Comparison of ENCODE assay signal across 8 cellular contexts in genomic region chr22:36028646-36029405, GRCh38. TPM values are rescaled to one million over a fixed set of nuclear protein-coding genes. Genes with fewer than 3 reads are reported as not detected.
DNase-seq lines count a peak whose midpoint lies in the region; ATAC-seq and TF ChIP-seq lines count a peak whose summit lies in the region.

Gene RBFOX2, minus strand, starts transcription at chr22:36028824. Its CDS starts 399 bp downstream, at chr22:36028425.

- H3K9me1 ChIP-seq in IMR-90 (ENCODE audit: insufficient read depth, low read length), result peaks cover 10% of the 10 kb centered on the region; the same call in 1 of the 2 replicates

- H4K91ac ChIP-seq in IMR-90 (ENCODE audit: insufficient read depth, low read depth, low read length), result peak within 1 kb of the TSS; percentile 75

- peak within 1 kb of the TSS; percentile 85 for H2BK20ac ChIP-seq in IMR-90 (ENCODE audit: low read depth, low read length)

- peak within 1 kb of the TSS; percentile 31; the same call in 1 of the 3 replicates for H2BK15ac ChIP-seq in IMR-90 (ENCODE audit: low read depth, low read length)

- peak within 1 kb of the TSS; percentile 90 for H3K14ac ChIP-seq in IMR-90 (replicated peaks; ENCODE audit: low read depth, low read length)

- peaks cover 22% of the 10 kb centered on the region; the same call in 1 of the 2 replicates for H4K20me1 ChIP-seq in IMR-90 (ENCODE audit: insufficient read depth, low read length)
- H4K20me1 ChIP-seq in OCI-LY7 (ENCODE audit: insufficient read depth, low read length), result no peaks in the 10 kb centered on the region

- TF ChIP-seq POLR2A in IMR-90 (IDR thresholded peaks at IDR 0.05; ENCODE audit: low read depth, low read length), result peak; percentile 52; the same call in 1 of the 2 replicates

- 0% methylated on average over 2 of the region's 74 CpGs; no CpG with 5 or more reads in 1 of the 2 experiments for WGBS in IMR-90 (ENCODE audit: extremely low coverage in 2 of 2, insufficient read length in 1 of 2), 2 experiments

- peak within 1 kb of the TSS; percentile 87 for H2AK9ac ChIP-seq in IMR-90 (replicated peaks; ENCODE audit: low read depth, low read length, poor library complexity)

- peak within 1 kb of the TSS; percentile 75 for H3K18ac ChIP-seq in IMR-90 (ENCODE audit: low read depth, low read length)

- H2BK120ac ChIP-seq in IMR-90 (ENCODE audit: low read depth, low read length), result peak within 1 kb of the TSS; percentile 78

- peak within 1 kb of the TSS; percentile 81 for H3K56ac ChIP-seq in IMR-90 (ENCODE audit: extremely low read depth, insufficient read depth, low read length)

- H3K4me3 Mint-ChIP-seq in activated T-cell treated with anti-CD3 and anti-CD28 coated beads, Interleukin-2, amount 50 U/mL, for 24 hours, result peak within 1 kb of the TSS; percentile 89

- no peaks in the 10 kb centered on the region for H3K9me3 ChIP-seq in IMR-90 (ENCODE audit: control insufficient read depth, insufficient read depth, low read length)
- H3K9me3 ChIP-seq in OCI-LY7 (ENCODE audit: low read length), result no peaks in the 10 kb centered on the region

- peaks cover 2% of the 10 kb centered on the region; the same call in 1 of the 2 replicates for H3K36me3 ChIP-seq in IMR-90 (ENCODE audit: control insufficient read depth, insufficient read depth, low read length)
- peaks cover 13% of the 10 kb centered on the region for H3K36me3 ChIP-seq in OCI-LY7 (ENCODE audit: insufficient read depth, low read length)

- H3K27me3 Mint-ChIP-seq in activated T-cell treated with anti-CD3 and anti-CD28 coated beads, Interleukin-2, amount 50 U/mL, for 24 hours, result peaks cover 9% of the 10 kb centered on the region

- no peaks in the 10 kb centered on the region for H3K27me3 ChIP-seq in IMR-90 (ENCODE audit: control insufficient read depth, insufficient read depth, low read length)

- dilution Hi-C loops in IMR-90 (cut with HindIII; ENCODE audit: low sequenced_read_pairs, unreplicated experiment), result no loop called here

- H3K27ac ChIP-seq in IMR-90 (ENCODE audit: insufficient read depth, low read length) (peak within 1 kb of the TSS; percentile 95), OCI-LY7 (ENCODE audit: low read depth, low read length, poor library complexity, severe bottlenecking) (peak within 1 kb of the TSS; percentile 65)

- CTCF ChIA-PET in IMR-90 (lab: Yijun Ruan, JAX), result interaction anchor here (0.7 to 2.2 kb wide), 4 partner anchors 28 to 344 kb away, joined by 3 to 14 read pairs (median 3); no protein-coding TSS in a partner anchor
- CTCF ChIA-PET in OCI-LY7 (lab: Charles Lee; ENCODE audit: unreplicated experiment), result no interaction called here

- H3K4me3 ChIP-seq in IMR-90 (ENCODE audit: insufficient read depth, low read depth, low read length) (peak within 1 kb of the TSS; percentile 98), OCI-LY7 (ENCODE audit: low read depth, low read length, poor library complexity, severe bottlenecking) (peak within 1 kb of the TSS; percentile 96), epithelial cell of esophagus (ENCODE audit: low read length) (peak within 1 kb of the TSS; percentile 90)

- POLR2A ChIA-PET in IMR-90 (lab: Charles Lee; ENCODE audit: unreplicated experiment) (interaction anchor here (0.6 to 1.0 kb wide), 4 partner anchors 29 to 625 kb away, joined by 3 to 8 read pairs (median 5); no protein-coding TSS in a partner anchor), OCI-LY7 (lab: Charles Lee) (interaction anchor here (0.6 to 2.0 kb wide), 4 partner anchors 9 to 343 kb away, joined by 3 to 11 read pairs (median 3); no protein-coding TSS in a partner anchor)

- H2AFZ ChIP-seq in IMR-90 (replicated peaks; ENCODE audit: low read length, poor library complexity), result peak within 1 kb of the TSS; percentile 97
- peak within 1 kb of the TSS; percentile 70 for H2AFZ ChIP-seq in OCI-LY7 (ENCODE audit: low read length)

- ATAC-seq in IMR-90 (ENCODE audit: low read depth) (peak; percentile 93), GM19455 (IDR thresholded peaks at IDR 0.05; ENCODE audit: unreplicated experiment) (no peak)

- H3K36me3 Mint-ChIP-seq in activated T-cell treated with anti-CD3 and anti-CD28 coated beads, Interleukin-2, amount 50 U/mL, for 24 hours (ENCODE audit: low read depth), result no peaks in the 10 kb centered on the region

- peak within 1 kb of the TSS; percentile 92 for H4K5ac ChIP-seq in IMR-90 (ENCODE audit: low read depth, low read length)

- H3K23ac ChIP-seq in IMR-90 (ENCODE audit: low read depth, low read length), result peak within 1 kb of the TSS; percentile 93

- H3K9me3 Mint-ChIP-seq in activated T-cell treated with anti-CD3 and anti-CD28 coated beads, Interleukin-2, amount 50 U/mL, for 24 hours, result no peaks in the 10 kb centered on the region

- peak within 1 kb of the TSS; percentile 81 for H3K27ac Mint-ChIP-seq in activated T-cell treated with anti-CD3 and anti-CD28 coated beads, Interleukin-2, amount 50 U/mL, for 24 hours

- H3K9me2 ChIP-seq in OCI-LY7 (ENCODE audit: insufficient read depth, low read length), result no peaks in the 10 kb centered on the region

- peak within 1 kb of the TSS; percentile 84 for H2BK5ac ChIP-seq in IMR-90 (ENCODE audit: low read depth, low read length, poor library complexity, severe bottlenecking)

- BruUV-seq in IMR-90 (replicated peaks; lab: Mats Ljungman, UMichigan) (no TSS peak), OCI-LY7 (replicated peaks; lab: Mats Ljungman, UMichigan) (no TSS peak)

- H3K4me2 ChIP-seq in IMR-90 (ENCODE audit: low read depth, low read length), result peak within 1 kb of the TSS; percentile 87
- H3K4me2 ChIP-seq in OCI-LY7 (ENCODE audit: low read length), result peak within 1 kb of the TSS; percentile 96

- intact Hi-C loops in IMR-90 (cut with micrococcal nuclease) (loop anchor here (1.0 to 5.0 kb wide), 6 partner anchors 36 to 402 kb away; no protein-coding TSS in a partner anchor), OCI-LY7 (cut with micrococcal nuclease; ENCODE audit: unreplicated experiment) (loop anchor here (2.0 kb wide), 1 partner anchor 98 kb away; no protein-coding TSS in a partner anchor)

- peaks cover 4% of the 10 kb centered on the region for H3K4me1 ChIP-seq in IMR-90 (ENCODE audit: control insufficient read depth, insufficient read depth, low read length)
- peaks cover 28% of the 10 kb centered on the region for H3K4me1 ChIP-seq in OCI-LY7 (ENCODE audit: insufficient read depth, low read length, poor library complexity, severe bottlenecking)

- H2AK5ac ChIP-seq in IMR-90 (ENCODE audit: low read depth, low read length), result peak within 1 kb of the TSS; percentile 88

- H3K79me1 ChIP-seq in IMR-90 (ENCODE audit: low read depth in 1 of 2, low read length in 2 of 2), result peaks cover 4 to 37% of the 10 kb centered on the region in 2 experiments; a peak in 3 of 4 replicates

- H4K8ac ChIP-seq in IMR-90 (ENCODE audit: low read depth in 2 of 2, low read length in 2 of 2), result peak within 1 kb of the TSS; percentile 56 to 88

- TF ChIP-seq CTCF in IMR-90 (conservative IDR thresholded peaks at IDR 0.05; ENCODE audit: low read depth, low read length), result no peak
- TF ChIP-seq CTCF in OCI-LY7 (conservative IDR thresholded peaks at IDR 0.05; ENCODE audit: low read length), result no peak
- no peak for TF ChIP-seq CTCF in epithelial cell of esophagus (IDR thresholded peaks at IDR 0.05; ENCODE audit: insufficient read depth, low read depth, low read length, missing control alignments)

- TF ChIP-seq RAD21 in IMR-90 (IDR thresholded peaks at IDR 0.05; ENCODE audit: low read length), result no peak

- in situ Hi-C loops in IMR-90 (cut with MboI; ENCODE audit: low sequenced_read_pairs), result no loop called here

- H3K4ac ChIP-seq in IMR-90 (ENCODE audit: low read depth, low read length), result peak within 1 kb of the TSS; percentile 84

- peaks cover 31% of the 10 kb centered on the region; the same call in 1 of the 2 replicates for H3K79me2 ChIP-seq in OCI-LY7 (ENCODE audit: insufficient read depth, low read depth, low read length)

- H3K9ac ChIP-seq in IMR-90 (ENCODE audit: low read depth, low read length), result peak within 1 kb of the TSS; percentile 100

- H3K4me1 Mint-ChIP-seq in activated T-cell treated with anti-CD3 and anti-CD28 coated beads, Interleukin-2, amount 50 U/mL, for 24 hours (ENCODE audit: low read depth), result peaks cover 22% of the 10 kb centered on the region

- DNase-seq in DMS153 treated with DMSO at 0.1 percent for 48 hours (lab: John Stamatoyannopoulos, UW; ENCODE audit: unreplicated experiment), result peak; percentile 93
- DNase-seq in IMR-90, result peak; percentile 95
- DNase-seq in OCI-LY7 (ENCODE audit: low spot score), result peak; percentile 77
- peak; percentile 87 for DNase-seq in activated T-cell treated with anti-CD3 and anti-CD28 coated beads, Interleukin-2, amount 50 U/mL, for 24 hours
- DNase-seq in epithelial cell of esophagus (ENCODE audit: low read depth), result peak; percentile 97
- DNase-seq in midbrain (lab: John Stamatoyannopoulos, UW), result peak; percentile 94
- DNase-seq in stimulated activated CD8-positive, alpha-beta memory T cell treated with anti-CD3 and anti-CD28 coated beads, Interleukin-15, amount 100 ng/mL, for 1 hour (ENCODE audit: low read depth), result peak; percentile 17

TF ChIP-seq in IMR-90, 13 proteins besides CTCF, POLR2A, EP300 and RAD21 (continues in another document):
- TF ChIP-seq MAZ (IDR thresholded peaks at IDR 0.05; ENCODE audit: borderline replicate concordance, low read depth, low read length) (peak; percentile 77; the same call in 1 of the 2 replicates), USF2 (IDR thresholded peaks at IDR 0.05; ENCODE audit: low read depth, low read length) (no peak; the same call in 1 of the 2 replicates), NFE2L2 (IDR thresholded peaks at IDR 0.05; ENCODE audit: low read depth, low read length) (no peak), RFX5 (IDR thresholded peaks at IDR 0.05; ENCODE audit: low read depth, low read length) (no peak), BHLHE40 (IDR thresholded peaks at IDR 0.05; ENCODE audit: low read depth, low read length) (no peak; the same call in 1 of the 2 replicates), RCOR1 (IDR thresholded peaks at IDR 0.05; ENCODE audit: insufficient replicate concordance, low read length) (no peak), FOS (IDR thresholded peaks at IDR 0.05; ENCODE audit: low read depth, low read length) (no peak), MAFK (IDR thresholded peaks at IDR 0.05; ENCODE audit: low read depth, low read length) (0 out of 2 replicates have a peak, but pooled peaks have one; percentile 1), CEBPB (IDR thresholded peaks at IDR 0.05; ENCODE audit: low read depth, low read length) (no peak)

RNA-seq across cellular contexts. Expression of gene RBFOX2, which starts in this region (rescaled TPM):
- total RNA-seq in IMR-90 (2012; rRNA removed), result 178 and 227 TPM in 2 replicates
- 146 and 151 TPM in 2 replicates for polyA plus RNA-seq in IMR-90 (2012; rRNA removed)
- 70.2 and 96.3 TPM in 2 replicates for polyA plus RNA-seq in IMR-90 (2012; cell fraction: cytosol; rRNA removed)
- polyA plus RNA-seq in IMR-90 (2012; cell fraction: nucleus; rRNA removed; ENCODE audit: low replicate concordance), result 131 and 234 TPM in 2 replicates
- total RNA-seq in OCI-LY7 (2014; rRNA removed; shearing (Covaris generic)), result 74.3 and 78.7 TPM in 2 replicates
- total RNA-seq in OCI-LY7 (2022), result 54.3 and 55.4 TPM in 2 replicates

Comparison
In these comparisons a context has a peak if more than half of its experiments do, and no peak if none do; other contexts are left out.
1. DNase-seq: peak in every context shown above with its lines; median percentile 97 in epithelial cell of esophagus; 95 in IMR-90; 94 in midbrain; 93 in DMS153 treated with DMSO at 0.1 percent for 48 hours; 87 in activated T-cell treated with anti-CD3 and anti-CD28 coated beads, Interleukin-2, amount 50 U/mL, for 24 hours; 77 in OCI-LY7; 17 in stimulated activated CD8-positive, alpha-beta memory T cell treated with anti-CD3 and anti-CD28 coated beads, Interleukin-15, amount 100 ng/mL, for 1 hour.